In genomic region chr6:103507052-103507451, GRCh38 we compare ENCODE assay signal across 26 cellular contexts.
"Had no signal": no experiment of that assay in that cellular context is flagged by ENCODE, and none has a peak within 500 bp of the region (broad histone marks: within the 10 kb centered on the region; RNA-seq: fewer than 3 reads in every experiment).

No MANE protein-coding gene starts in this region.

- H3K4me3 ChIP-seq: stomach, suprapubic skin, testis, thoracic aorta, thyroid gland, tibial artery, tibial nerve, transverse colon, upper lobe of left lung, upper lobe of right lung, uterus, vagina had no signal

- FAIRE-seq: urothelium cell line had no signal

- H3K4me1 ChIP-seq: stomach, suprapubic skin, testis, thyroid gland, tibial artery, tibial nerve, transverse colon, upper lobe of left lung, upper lobe of right lung, uterus, vagina had no signal

- ATAC-seq: stimulated activated effector memory CD8-positive, alpha-beta T cell treated with anti-CD3 and anti-CD28 coated beads, Interleukin-12 subunit alpha, Interleukin-12 subunit beta, amount 100 ng/mL, for 72 hours; stimulated activated memory B cell treated with anti-CD40 and anti-IgM and Interleukin-4, amounts not matched to agents 10 μg/mL and 1 μg/mL and 100 μg/mL, for 72 hours; stimulated activated naive B cell treated with anti-CD40 and anti-IgM and Interleukin-4, amounts not matched to agents 10 μg/mL and 1 μg/mL and 100 μg/mL, for 72 hours; stimulated activated naive CD8-positive, alpha-beta T cell treated with anti-CD3 and anti-CD28 coated beads, Interleukin-15, amount 100 ng/mL, for 72 hours; stimulated activated naive CD8-positive, alpha-beta T cell treated with anti-CD3 and anti-CD28 coated beads, Interleukin-15, Interleukin-2, amounts not matched to agents 100 U/mL and 50 U/mL, for 24 hours; upper lobe of right lung had no signal

- H3K9me3 ChIP-seq: stomach, suprapubic skin, testis, thoracic aorta, thyroid gland, tibial artery, tibial nerve, transverse colon, upper lobe of left lung, upper lobe of right lung, uterus, vagina had no signal

- H3K27ac ChIP-seq: stomach, suprapubic skin, testis, thoracic aorta, thyroid gland, tibial artery, tibial nerve, transverse colon, upper lobe of left lung, upper lobe of right lung, uterus, vagina had no signal

- H3K36me3 ChIP-seq: stomach, suprapubic skin, thoracic aorta, thyroid gland, tibial artery, tibial nerve, transverse colon, upper lobe of left lung, upper lobe of right lung, uterus, vagina had no signal

- DNase-seq: stimulated activated CD4-positive, alpha-beta T cell treated with anti-CD3 and anti-CD28 coated beads, Interleukin-2, amount 100 ng/mL, for 48 hours; stimulated activated CD4-positive, alpha-beta T cell treated with anti-CD3 and anti-CD28 coated beads, Interleukin-4, amount 100 ng/mL, for 1 hour; stimulated activated CD4-positive, alpha-beta T cell treated with anti-CD3 and anti-CD28 coated beads, Interleukin-4, amount 100 ng/mL, for 24 hours; stimulated activated CD4-positive, alpha-beta T cell treated with anti-CD3 and anti-CD28 coated beads, Interleukin-4, amount 100 ng/mL, for 4 hours; stimulated activated CD8-positive, alpha-beta memory T cell treated with anti-CD3 and anti-CD28 coated beads, Interleukin-4, amount 100 ng/mL, for 48 hours; stimulated activated naive B cell treated with anti-CD40 and anti-IgM and Interleukin-4, amounts not matched to agents 10 μg/mL and 1 μg/mL and 100 μg/mL, for 72 hours; stimulated activated naive CD4-positive, alpha-beta T cell; stimulated activated naive CD4-positive, alpha-beta T cell treated with Interleukin-2 at 50 U/mL for 16 hours; stimulated activated naive CD8-positive, alpha-beta T cell treated with anti-CD3 and anti-CD28 coated beads, Interleukin-15, amount 100 ng/mL, for 72 hours; stimulated activated naive CD8-positive, alpha-beta T cell treated with anti-CD3 and anti-CD28 coated beads, Interleukin-15, Interleukin-2, amounts not matched to agents 100 U/mL and 50 U/mL, for 24 hours; stomach; substantia nigra; testis; thyroid gland; tibial artery; transverse colon; upper lobe of left lung; upper lobe of right lung; uterus had no signal
